ENCODE assay signal across 9 cellular contexts in genomic region chr17:42460371-42460770, GRCh38. TPM values are rescaled to one million over a fixed set of nuclear protein-coding genes. Genes with fewer than 3 reads are reported as not detected.
DNase-seq lines count a peak whose midpoint lies in the region; ATAC-seq and TF ChIP-seq lines count a peak whose summit lies in the region.
"Had no signal": no experiment of that assay in that cellular context is flagged by ENCODE, and none has a peak within 500 bp of the region (broad histone marks: within the 10 kb centered on the region; RNA-seq: fewer than 3 reads in every experiment).

No MANE protein-coding gene starts in this region.

- H2BK12ac ChIP-seq in H9 (ENCODE audit: insufficient read length, low read depth, low read length), result no peak overlapping the region

- peaks cover 5% of the 10 kb centered on the region for H3K36me3 Mint-ChIP-seq in activated T-helper 1 cell treated with anti-CD3 and anti-CD28 coated beads, Interleukin-12 subunit alpha, Interleukin-12 subunit beta, Interleukin-2, Interleukin-4 antibody, amounts not matched to agents 30 ng/mL and 10 ng/mL and 1 ng/mL, durations not matched to agents 14 hours and 24 hours and 36 hours (ENCODE audit: low read depth)
- peaks cover 0 to 23% (median 20%) of the 10 kb centered on the region in 3 experiments; a peak in 6 of 7 replicates for H3K36me3 Mint-ChIP-seq in H9 (ENCODE audit: insufficient read depth in 1 of 3, low read depth in 3 of 3)

- H2AFZ ChIP-seq in SK-N-SH (ENCODE audit: low read depth) (no peak overlapping the region), H9 (ENCODE audit: low read length) (no peak overlapping the region)

- no peak overlapping the region for H2BK15ac ChIP-seq in H9 (ENCODE audit: low read depth, low read length)

- no peak for ATAC-seq in SK-N-SH treated with all-trans-retinoic acid at 6 μM for 48 hours

- no peak overlapping the region for H3T11ph ChIP-seq in H9 (ENCODE audit: low read length)

- no peak overlapping the region for H4K8ac ChIP-seq in H9 (replicated peaks; ENCODE audit: insufficient read length, low read depth, low read length)

- no peak overlapping the region for H3K18ac ChIP-seq in H9 (ENCODE audit: insufficient read length, low read depth, low read length)

- H3K4me1 ChIP-seq in SK-N-SH (ENCODE audit: control insufficient read depth in 1 of 2, insufficient read depth in 2 of 2, low read depth in 1 of 2, low read length in 1 of 2) (peaks cover 6 to 8% of the 10 kb centered on the region in 2 experiments; a peak in 3 of 4 replicates), stomach smooth muscle (ENCODE audit: control insufficient read depth, insufficient read depth, low read length) (peaks cover 8% of the 10 kb centered on the region), H9 (ENCODE audit: insufficient read depth, low read length) (no peaks in the 10 kb centered on the region)

- H3K27ac Mint-ChIP-seq in activated T-helper 1 cell treated with anti-CD3 and anti-CD28 coated beads, Interleukin-12 subunit alpha, Interleukin-12 subunit beta, Interleukin-2, Interleukin-4 antibody, amounts not matched to agents 30 ng/mL and 10 ng/mL and 1 ng/mL, durations not matched to agents 14 hours and 24 hours and 36 hours, result peak overlapping the region; percentile 68
- H3K27ac Mint-ChIP-seq in H9, result no peak overlapping the region

- no peak for TF ChIP-seq CTCF in SK-N-SH (IDR thresholded peaks at IDR 0.05)
- no peak for TF ChIP-seq CTCF in GM20000 (IDR thresholded peaks at IDR 0.05; ENCODE audit: extremely low read depth, missing control alignments)
- no peak for TF ChIP-seq CTCF in H9 (conservative IDR thresholded peaks at IDR 0.05)

- H4K20me1 ChIP-seq in SK-N-SH (ENCODE audit: insufficient read depth), result peaks cover 5% of the 10 kb centered on the region; the same call in 1 of the 2 replicates
- H4K20me1 ChIP-seq in H9 (ENCODE audit: control insufficient read depth, insufficient read depth, insufficient read length), result no peaks in the 10 kb centered on the region

- no peak for TF ChIP-seq EP300 in SK-N-SH (IDR thresholded peaks at IDR 0.05; ENCODE audit: borderline replicate concordance in 1 of 2, low read depth in 1 of 2, low read length in 1 of 2)

- H3K9me2 ChIP-seq in SK-N-SH, result no peaks in the 10 kb centered on the region

- CTCF ChIA-PET in SK-N-SH (lab: Yijun Ruan, JAX), result interaction anchor here (0.6 to 1.4 kb wide), 11 partner anchors 9 to 346 kb away, joined by 3 to 6 read pairs (median 4); no protein-coding TSS in a partner anchor

- peak overlapping the region; percentile 31 to 70; a peak in 3 of 4 replicates for H3K27ac ChIP-seq in SK-N-SH (ENCODE audit: low read depth in 2 of 2, low read length in 1 of 2)
- peak overlapping the region; percentile 93 for H3K27ac ChIP-seq in layer of hippocampus (ENCODE audit: low read depth, low read length)
- H3K27ac ChIP-seq in stomach smooth muscle (ENCODE audit: low read length), result no peak overlapping the region
- H3K27ac ChIP-seq in H9 (ENCODE audit: insufficient read length, low read depth, low read length), result no peak overlapping the region

- no peak overlapping the region for H3K23ac ChIP-seq in H9 (ENCODE audit: insufficient read length, low read depth, low read length)

- no peaks in the 10 kb centered on the region for H3K9me3 ChIP-seq in SK-N-SH
- H3K9me3 ChIP-seq in stomach smooth muscle (ENCODE audit: control insufficient read depth in 2 of 2, low read length in 2 of 2), result no peaks in the 10 kb centered on the region
- H3K9me3 ChIP-seq in H9 (ENCODE audit: control insufficient read depth, low read depth, low read length), result no peaks in the 10 kb centered on the region

- H3K27me3 ChIP-seq in SK-N-SH (ENCODE audit: insufficient read depth) (no peaks in the 10 kb centered on the region), layer of hippocampus (ENCODE audit: control insufficient read depth, insufficient read depth, low read length) (no peaks in the 10 kb centered on the region), stomach smooth muscle (ENCODE audit: control insufficient read depth in 1 of 2, insufficient read depth in 2 of 2, low read length in 2 of 2) (no peaks in the 10 kb centered on the region), H9 (ENCODE audit: insufficient read depth, low read length) (no peaks in the 10 kb centered on the region)

- H3K36me3 ChIP-seq in SK-N-SH (replicated peaks in 1 of 2; ENCODE audit: control insufficient read depth in 1 of 2, insufficient read depth in 2 of 2, low read length in 1 of 2) (peaks cover 5 to 12% of the 10 kb centered on the region in 2 experiments), stomach smooth muscle (ENCODE audit: control insufficient read depth in 2 of 2, insufficient read depth in 2 of 2, low read length in 2 of 2) (peaks cover 8 to 13% of the 10 kb centered on the region in 2 donors)

- H3K9me3 Mint-ChIP-seq in activated T-helper 1 cell treated with anti-CD3 and anti-CD28 coated beads, Interleukin-12 subunit alpha, Interleukin-12 subunit beta, Interleukin-2, Interleukin-4 antibody, amounts not matched to agents 30 ng/mL and 10 ng/mL and 1 ng/mL, durations not matched to agents 14 hours and 24 hours and 36 hours, result no peaks in the 10 kb centered on the region
- H3K9me3 Mint-ChIP-seq in H9, result no peaks in the 10 kb centered on the region

- peaks cover 32% of the 10 kb centered on the region for H3F3A ChIP-seq in SK-N-SH (replicated peaks; ENCODE audit: insufficient read depth)

- H3K56ac ChIP-seq in H9 (ENCODE audit: insufficient read length, low read depth, low read length), result no peak overlapping the region

- no peak overlapping the region for H3K4ac ChIP-seq in H9 (ENCODE audit: low read depth, low read length)

- no peak overlapping the region for H3K9ac ChIP-seq in SK-N-SH
- peak overlapping the region in 1 of 2 donors; percentile 7 for H3K9ac ChIP-seq in stomach smooth muscle (ENCODE audit: low read length in 2 of 2)
- H3K9ac ChIP-seq in H9 (ENCODE audit: extremely low read depth, insufficient read length, low read length), result no peak overlapping the region

- no peak overlapping the region for H2BK120ac ChIP-seq in H9 (ENCODE audit: low read depth, low read length, poor library complexity, severe bottlenecking)

- no peak overlapping the region for H4K5ac ChIP-seq in H9 (ENCODE audit: insufficient read length, low read depth, low read length)

- no peak overlapping the region for H3K14ac ChIP-seq in H9 (ENCODE audit: insufficient read depth, low read length)

- H3K4me2 ChIP-seq in SK-N-SH, result peak overlapping the region; percentile 91
- no peak overlapping the region for H3K4me2 ChIP-seq in H9 (ENCODE audit: insufficient read depth, insufficient read length, low read length)

- peaks cover 44% of the 10 kb centered on the region for H3K4me1 Mint-ChIP-seq in activated T-helper 1 cell treated with anti-CD3 and anti-CD28 coated beads, Interleukin-12 subunit alpha, Interleukin-12 subunit beta, Interleukin-2, Interleukin-4 antibody, amounts not matched to agents 30 ng/mL and 10 ng/mL and 1 ng/mL, durations not matched to agents 14 hours and 24 hours and 36 hours (ENCODE audit: low read depth)
- H3K4me1 Mint-ChIP-seq in H9, result peaks cover 25 to 34% of the 10 kb centered on the region in 2 experiments

- intact Hi-C loops in activated T-helper 1 cell treated with anti-CD3 and anti-CD28 coated beads, Interleukin-12 subunit alpha, Interleukin-12 subunit beta, Interleukin-2, Interleukin-4 antibody, amounts not matched to agents 30 ng/mL and 10 ng/mL and 1 ng/mL, durations not matched to agents 14 hours and 24 hours and 36 hours (cut with micrococcal nuclease), result loop anchor here (1.0 kb wide), 2 partner anchors 24 to 72 kb away; partner anchors contain the start of gene STAT3

- peaks cover 8% of the 10 kb centered on the region for H3K27me3 Mint-ChIP-seq in activated T-helper 1 cell treated with anti-CD3 and anti-CD28 coated beads, Interleukin-12 subunit alpha, Interleukin-12 subunit beta, Interleukin-2, Interleukin-4 antibody, amounts not matched to agents 30 ng/mL and 10 ng/mL and 1 ng/mL, durations not matched to agents 14 hours and 24 hours and 36 hours (ENCODE audit: insufficient read depth)
- H3K27me3 Mint-ChIP-seq in H9 (ENCODE audit: low read depth), result no peaks in the 10 kb centered on the region

- no peak for DNase-seq in SK-N-SH
- DNase-seq in activated T-helper 1 cell treated with anti-CD3 and anti-CD28 coated beads, Interleukin-12 subunit alpha, Interleukin-12 subunit beta, Interleukin-2, Interleukin-4 antibody, amounts not matched to agents 30 ng/mL and 10 ng/mL and 1 ng/mL, durations not matched to agents 14 hours and 24 hours and 36 hours (ENCODE audit: low spot score), result no peak
- DNase-seq in GM20000 (ENCODE audit: low spot score), result no peak
- no peak for DNase-seq in AG08395 (ENCODE audit: low spot score)
- no peak for DNase-seq in H9
- DNase-seq: NCI-H748 treated with DMSO at 0.1 percent for 48 hours had no signal

- no peak overlapping the region for H2AK5ac ChIP-seq in H9 (ENCODE audit: insufficient read length, low read length)

- WGBS in SK-N-SH (ENCODE audit: low lambda C conversion rate), result 94% methylated on average over 1 of the region's 1 CpG
- WGBS in H9 (ENCODE audit: extremely low coverage, insufficient read length, low lambda C conversion rate), result no CpG with 5 or more reads among the region's 1 CpG

- H3K79me2 ChIP-seq in SK-N-SH (ENCODE audit: insufficient read depth), result peaks cover 25% of the 10 kb centered on the region; the same call in 1 of the 2 replicates
- no peaks in the 10 kb centered on the region for H3K79me2 ChIP-seq in H9 (ENCODE audit: insufficient read depth, low read length)

- POLR2A ChIA-PET in SK-N-SH (lab: Yijun Ruan, JAX), result no interaction called here

- H2BK20ac ChIP-seq in H9 (ENCODE audit: low read depth, low read length, poor library complexity, severe bottlenecking), result no peak overlapping the region

- no peak overlapping the region for H2BK5ac ChIP-seq in H9 (ENCODE audit: insufficient read length, low read length)

- no peaks in the 10 kb centered on the region for H3K79me1 ChIP-seq in H9 (ENCODE audit: insufficient read depth, low read depth, low read length, poor library complexity, severe bottlenecking)

- H4K91ac ChIP-seq in H9 (ENCODE audit: insufficient read length, low read depth, low read length), result no peak overlapping the region

- no peak for TF ChIP-seq RAD21 in SK-N-SH (IDR thresholded peaks at IDR 0.05; ENCODE audit: low read length)

- H3K4me3 ChIP-seq in SK-N-SH (ENCODE audit: low read depth in 2 of 2, low read length in 1 of 2) (peak overlapping the region; percentile 72 to 75; a peak in 3 of 4 replicates), stomach smooth muscle (ENCODE audit: low read length in 2 of 2) (peak overlapping the region; percentile 93 to 94)

- H3K23me2 ChIP-seq in H9 (ENCODE audit: insufficient read length, low read depth, low read length, poor library complexity, severe bottlenecking), result peaks cover 8% of the 10 kb centered on the region

- H3K4me3 Mint-ChIP-seq in activated T-helper 1 cell treated with anti-CD3 and anti-CD28 coated beads, Interleukin-12 subunit alpha, Interleukin-12 subunit beta, Interleukin-2, Interleukin-4 antibody, amounts not matched to agents 30 ng/mL and 10 ng/mL and 1 ng/mL, durations not matched to agents 14 hours and 24 hours and 36 hours, result peak overlapping the region; percentile 91
- peak overlapping the region in 1 of 2 experiments; percentile 92; a peak in 1 of 5 replicates for H3K4me3 Mint-ChIP-seq in H9

RNA-seq across cellular contexts. Expression of gene ATP6V0A1, which starts 1.7 kb away (rescaled TPM):
- 31.7 and 37.1 TPM in 2 replicates for polyA plus RNA-seq in SK-N-SH (2012; rRNA removed)
- 19.4 and 24.0 TPM in 2 replicates for polyA plus RNA-seq in SK-N-SH (2012; cell fraction: cytosol; rRNA removed)
- polyA plus RNA-seq in SK-N-SH (2012; cell fraction: nucleus; rRNA removed), result 161 and 199 TPM in 2 replicates
- total RNA-seq in activated T-helper 1 cell treated with anti-CD3 and anti-CD28 coated beads, Interleukin-12 subunit alpha, Interleukin-12 subunit beta, Interleukin-2, Interleukin-4 antibody, amounts not matched to agents 30 ng/mL and 10 ng/mL and 1 ng/mL, durations not matched to agents 14 hours and 24 hours and 36 hours, result 23.2 and 27.1 TPM in 2 replicates
- 47.8 and 54.1 TPM in 2 replicates for total RNA-seq in H9 (2021)

RNA-seq across cellular contexts. Expression of gene CAVIN1, which starts 37.3 kb away (rescaled TPM):
- 264 and 290 TPM in 2 replicates for polyA plus RNA-seq in SK-N-SH (2012; rRNA removed)
- 172 and 212 TPM in 2 replicates for polyA plus RNA-seq in SK-N-SH (2012; cell fraction: cytosol; rRNA removed)
- 169 and 174 TPM in 2 replicates for polyA plus RNA-seq in SK-N-SH (2012; cell fraction: nucleus; rRNA removed)
- 0.91 and 0.96 TPM in 2 replicates for total RNA-seq in activated T-helper 1 cell treated with anti-CD3 and anti-CD28 coated beads, Interleukin-12 subunit alpha, Interleukin-12 subunit beta, Interleukin-2, Interleukin-4 antibody, amounts not matched to agents 30 ng/mL and 10 ng/mL and 1 ng/mL, durations not matched to agents 14 hours and 24 hours and 36 hours
- 65.2 and 70.0 TPM in 2 replicates for total RNA-seq in H9 (2021)

Comparison
In these comparisons a context has a peak if more than half of its experiments do, and no peak if none do; other contexts are left out.
1. H3K27ac ChIP-seq: peak in SK-N-SH (2 of 2) and layer of hippocampus (single experiment); none in stomach smooth muscle (single experiment) and H9 (single experiment).
2. RNA of gene CAVIN1, which starts 37.3 kb away (total RNA-seq): 65.2 to 70.0 TPM in H9; 0.91 to 0.96 TPM in activated T-helper 1 cell treated with anti-CD3 and anti-CD28 coated beads, Interleukin-12 subunit alpha, Interleukin-12 subunit beta, Interleukin-2, Interleukin-4 antibody, amounts not matched to agents 30 ng/mL and 10 ng/mL and 1 ng/mL, durations not matched to agents 14 hours and 24 hours and 36 hours; every median in the first group is over 10 times any median in the second.